Comparison of ENCODE assay signal across 1 cellular context in genomic region chr22:20956258-20957117, GRCh38.
TF ChIP-seq lines count a peak whose summit lies in the region.

No MANE protein-coding gene starts in this region.

TF ChIP-seq in K562, 482 proteins besides CTCF, POLR2A, EP300 and RAD21 (continued from another document):
- peak; percentile 54 for TF ChIP-seq ZFP36 (IDR thresholded peaks at IDR 0.05; ENCODE audit: low read depth, low read length, partially characterized antibody)
- no peak for TF ChIP-seq TEAD4 (IDR thresholded peaks at IDR 0.05; ENCODE audit: low read length)
- TF ChIP-seq TEAD4 (CRISPR knock-in tag; IDR thresholded peaks at IDR 0.05; ENCODE audit: borderline replicate concordance), result 0 out of 2 replicates have a peak, but pooled peaks have one; percentile 57
- TF ChIP-seq DACH1 (IDR thresholded peaks at IDR 0.05; ENCODE audit: partially characterized antibody), result no peak
- peak; percentile 96 for TF ChIP-seq ZBTB33 (CRISPR knock-in tag; IDR thresholded peaks at IDR 0.05)
- 0 out of 2 replicates have a peak, but pooled peaks have one; percentile 7 for TF ChIP-seq CHCHD3 (CRISPR knock-in tag; IDR thresholded peaks at IDR 0.05)
- TF ChIP-seq KLF10 (CRISPR knock-in tag; IDR thresholded peaks at IDR 0.05), result peak; percentile 33; the same call in 1 of the 2 replicates
